In genomic region chr9:120949290-120949689, GRCh38 we compare ENCODE assay signal across 22 cellular contexts.
"Had no signal": no experiment of that assay in that cellular context is flagged by ENCODE, and none has a peak within 500 bp of the region (broad histone marks: within the 10 kb centered on the region; RNA-seq: fewer than 3 reads in every experiment).

No MANE protein-coding gene starts in this region.

- H3K4me1 ChIP-seq: prostate gland, sigmoid colon, transverse colon had no signal

- H3K4me3 ChIP-seq: heart right ventricle, hepatocyte, left ventricle myocardium inferior, mucosa of descending colon, ovary, prostate gland, sigmoid colon, spleen, suprapubic skin, transverse colon, upper lobe of left lung had no signal

- H3K27me3 ChIP-seq: heart right ventricle, hepatocyte, ovary, sigmoid colon, spleen, suprapubic skin, transverse colon, upper lobe of left lung had no signal

- H3K9me3 ChIP-seq: heart right ventricle, left ventricle myocardium inferior, mucosa of descending colon, ovary, prostate gland, sigmoid colon, spleen, suprapubic skin, transverse colon, upper lobe of left lung had no signal

- H3K27ac ChIP-seq: heart right ventricle, hepatocyte, left ventricle myocardium inferior, ovary, prostate gland, sigmoid colon, spleen, suprapubic skin, transverse colon had no signal

- H3K36me3 ChIP-seq: heart right ventricle, left ventricle myocardium inferior, ovary, prostate gland, spleen, suprapubic skin, transverse colon, upper lobe of left lung had no signal

- ATAC-seq: heart right ventricle; mucosa of descending colon; naive thymus-derived CD4-positive, alpha-beta T cell; natural killer cell treated with Interleukin-12 subunit alpha and Interleukin-12 subunit beta and Interleukin-15 and Interleukin-18, amount 100 ng/mL, for 72 hours; right cardiac atrium; stimulated activated effector memory CD8-positive, alpha-beta T cell treated with anti-CD3 and anti-CD28 coated beads, Interleukin-12 subunit alpha, Interleukin-12 subunit beta, amount 100 ng/mL, for 72 hours had no signal

- DNase-seq: heart right ventricle; islet precursor cell; left ventricle myocardium inferior; midbrain; mucosa of descending colon; naive thymus-derived CD4-positive, alpha-beta T cell; ovary; posterior cingulate gyrus; retina; right cardiac atrium; sigmoid colon; small intestine; spleen; stimulated activated CD4-positive, alpha-beta T cell treated with anti-CD3 and anti-CD28 coated beads, Interleukin-4, amount 100 ng/mL, for 24 hours; stimulated activated naive CD4-positive, alpha-beta T cell; transverse colon; upper lobe of left lung had no signal
